In the genomic region with DNA sequence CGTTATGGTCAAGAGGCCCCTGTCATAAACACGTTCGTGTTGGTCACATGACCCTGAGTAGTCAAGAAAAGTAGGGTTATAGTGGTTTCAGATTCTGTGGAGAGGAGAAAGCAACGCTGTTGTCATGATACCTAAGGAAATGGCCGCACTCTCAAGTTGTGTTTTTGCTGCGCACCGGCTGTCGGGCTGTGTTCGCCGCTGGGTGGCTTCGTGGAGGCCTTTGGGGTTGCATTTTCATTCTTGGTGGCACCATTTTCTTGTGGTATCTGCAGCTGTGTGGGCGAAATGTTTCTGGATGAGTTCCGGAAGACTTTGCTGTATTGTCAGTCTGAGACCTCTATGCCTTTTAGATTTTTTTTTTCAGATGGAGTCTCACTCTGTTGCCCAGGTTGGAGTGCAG, we compare ENCODE assay signal across 21 cellular contexts. TPM values are rescaled to one million over a fixed set of nuclear protein-coding genes. Genes with fewer than 3 reads are reported as not detected.
DNase-seq lines count a peak whose midpoint lies in the region; ATAC-seq and TF ChIP-seq lines count a peak whose summit lies in the region.
"Had no signal": no experiment of that assay in that cellular context is flagged by ENCODE, and none has a peak within 500 bp of the region (broad histone marks: within the 10 kb centered on the region; RNA-seq: fewer than 3 reads in every experiment).

No MANE protein-coding gene starts in this region.

- DNase-seq in activated CD4-positive, alpha-beta T cell treated with anti-CD3 and anti-CD28 coated beads for 36 hours, result peak; percentile 46
- no peak for DNase-seq in activated CD4-positive, alpha-beta T cell treated with anti-CD3 and anti-CD28 coated beads, Interleukin-2, amount 50 U/mL, for 1 hour
- peak; percentile 36 to 44 for DNase-seq in activated T-cell treated with anti-CD3 and anti-CD28 coated beads, Interleukin-2, amount 50 U/mL, for 48 hours
- DNase-seq in activated T-cell treated with anti-CD3 and anti-CD28 coated beads, Interleukin-2, amount 50 U/mL, for 4 hours, result no peak
- DNase-seq in WTC11 (ENCODE audit: low spot score), result no peak
- DNase-seq in stimulated activated CD8-positive, alpha-beta memory T cell treated with anti-CD3 and anti-CD28 coated beads, Interleukin-4, amount 100 ng/mL, for 48 hours, result peak; percentile 49
- no peak for DNase-seq in SHP77 treated with DMSO at 0.1 percent for 48 hours (lab: John Stamatoyannopoulos, UW)
- no peak for DNase-seq in NCI-H2081 (lab: John Stamatoyannopoulos, UW)
- DNase-seq: ACHN; C1 segment of cervical spinal cord; CD8-positive, alpha-beta T cell; DND-41; MG63; NCI-H1048; NCI-H1417 treated with DMSO at 0.1 percent for 48 hours; NCI-H187; NCI-H2107; NCI-H446 treated with DMSO at 0.1 percent for 48 hours; NCI-H526 treated with DMSO at 0.1 percent for 48 hours; Right ventricle myocardium superior had no signal

- peaks cover 53% of the 10 kb centered on the region for H3K36me3 Mint-ChIP-seq in activated CD4-positive, alpha-beta T cell treated with anti-CD3 and anti-CD28 coated beads for 36 hours (ENCODE audit: low read depth)
- peaks cover 47% of the 10 kb centered on the region for H3K36me3 Mint-ChIP-seq in activated T-cell treated with anti-CD3 and anti-CD28 coated beads, Interleukin-2, amount 50 U/mL, for 4 hours (ENCODE audit: insufficient read depth)
- peaks cover 62% of the 10 kb centered on the region for H3K36me3 Mint-ChIP-seq in WTC11

- H3K27ac Mint-ChIP-seq in activated CD4-positive, alpha-beta T cell treated with anti-CD3 and anti-CD28 coated beads for 36 hours, result peak overlapping the region; percentile 60
- no peak overlapping the region for H3K27ac Mint-ChIP-seq in WTC11
- H3K27ac Mint-ChIP-seq: CD8-positive, alpha-beta T cell had no signal

- intact Hi-C loops in activated CD4-positive, alpha-beta T cell treated with anti-CD3 and anti-CD28 coated beads for 36 hours (cut with DNase I, micrococcal nuclease), result no loop called here

- peak; percentile 37 for ATAC-seq in activated CD4-positive, alpha-beta T cell treated with anti-CD3 and anti-CD28 coated beads for 36 hours
- ATAC-seq in activated T-cell treated with anti-CD3 and anti-CD28 coated beads, Interleukin-2, amount 50 U/mL, for 4 hours, result no peak
- no peak for ATAC-seq in WTC11
- ATAC-seq: CD8-positive, alpha-beta T cell; GM12878 had no signal

- H3K27me3 Mint-ChIP-seq in activated CD4-positive, alpha-beta T cell treated with anti-CD3 and anti-CD28 coated beads for 36 hours, result no peaks in the 10 kb centered on the region
- no peaks in the 10 kb centered on the region for H3K27me3 Mint-ChIP-seq in activated T-cell treated with anti-CD3 and anti-CD28 coated beads, Interleukin-2, amount 50 U/mL, for 4 hours (ENCODE audit: low read depth)
- H3K27me3 Mint-ChIP-seq in WTC11 (ENCODE audit: low read depth), result no peaks in the 10 kb centered on the region

- H3K4me3 Mint-ChIP-seq in activated CD4-positive, alpha-beta T cell treated with anti-CD3 and anti-CD28 coated beads for 36 hours, result no peak overlapping the region
- H3K4me3 Mint-ChIP-seq in activated T-cell treated with anti-CD3 and anti-CD28 coated beads, Interleukin-2, amount 50 U/mL, for 4 hours, result no peak overlapping the region
- no peak overlapping the region for H3K4me3 Mint-ChIP-seq in WTC11
- H3K4me3 Mint-ChIP-seq: CD8-positive, alpha-beta T cell had no signal

- H3K4me1 Mint-ChIP-seq in activated CD4-positive, alpha-beta T cell treated with anti-CD3 and anti-CD28 coated beads for 36 hours, result peaks cover 16% of the 10 kb centered on the region
- H3K4me1 Mint-ChIP-seq in activated T-cell treated with anti-CD3 and anti-CD28 coated beads, Interleukin-2, amount 50 U/mL, for 4 hours (ENCODE audit: low read depth), result peaks cover 2% of the 10 kb centered on the region
- H3K4me1 Mint-ChIP-seq in WTC11, result no peaks in the 10 kb centered on the region

- TF ChIP-seq CTCF in WTC11 (IDR thresholded peaks at IDR 0.05), result no peak

- CTCF ChIA-PET in activated CD4-positive, alpha-beta T cell treated with anti-CD3 and anti-CD28 coated beads for 36 hours (lab: Charles Lee), result interaction anchor here (0.9 kb wide), 1 partner anchor 34 kb away, joined by 3 read pairs; no protein-coding TSS in a partner anchor
- CTCF ChIA-PET in WTC11 (lab: Charles Lee), result no interaction called here

- no peaks in the 10 kb centered on the region for H3K9me3 Mint-ChIP-seq in activated CD4-positive, alpha-beta T cell treated with anti-CD3 and anti-CD28 coated beads for 36 hours (ENCODE audit: low read depth)
- no peaks in the 10 kb centered on the region for H3K9me3 Mint-ChIP-seq in activated T-cell treated with anti-CD3 and anti-CD28 coated beads, Interleukin-2, amount 50 U/mL, for 4 hours
- H3K9me3 Mint-ChIP-seq in WTC11, result no peaks in the 10 kb centered on the region
- H3K9me3 Mint-ChIP-seq: CD8-positive, alpha-beta T cell had no signal

- POLR2A ChIA-PET in activated CD4-positive, alpha-beta T cell treated with anti-CD3 and anti-CD28 coated beads for 36 hours (lab: Charles Lee), result no interaction called here
- POLR2A ChIA-PET in WTC11 (lab: Charles Lee), result no interaction called here

TF ChIP-seq in WTC11, 78 proteins besides CTCF, POLR2A, EP300 and RAD21:
- no peak for TF ChIP-seq GABPB1 (CRISPR knock-in tag; IDR thresholded peaks at IDR 0.05)
- TF ChIP-seq TP53 (CRISPR knock-in tag; IDR thresholded peaks at IDR 0.05), result no peak
- TF ChIP-seq, protein P1, sequence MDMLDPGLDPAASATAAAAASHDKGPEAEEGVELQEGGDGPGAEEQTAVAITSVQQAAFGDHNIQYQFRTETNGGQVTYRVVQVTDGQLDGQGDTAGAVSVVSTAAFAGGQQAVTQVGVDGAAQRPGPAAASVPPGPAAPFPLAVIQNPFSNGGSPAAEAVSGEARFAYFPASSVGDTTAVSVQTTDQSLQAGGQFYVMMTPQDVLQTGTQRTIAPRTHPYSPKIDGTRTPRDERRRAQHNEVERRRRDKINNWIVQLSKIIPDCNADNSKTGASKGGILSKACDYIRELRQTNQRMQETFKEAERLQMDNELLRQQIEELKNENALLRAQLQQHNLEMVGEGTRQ (CRISPR knock-in tag; IDR thresholded peaks at IDR 0.05), result 0 out of 2 replicates have a peak, but pooled peaks have one; percentile 6

RNA-seq across cellular contexts. Expression of a gene that starts 35.0 kb away (rescaled TPM):
- total RNA-seq in activated CD4-positive, alpha-beta T cell treated with anti-CD3 and anti-CD28 coated beads for 36 hours, result 10 to 100 TPM; 21.1 to 25.9 TPM
- 10 to 100 TPM; 50.1 to 53.5 (median 50.3) TPM for total RNA-seq in activated T-cell treated with anti-CD3 and anti-CD28 coated beads, Interleukin-2, amount 50 U/mL, for 4 hours
- 64.5 to 64.7 TPM (median 64.6 TPM) in 3 replicates for total RNA-seq in WTC11 (2021)

RNA-seq across cellular contexts. Expression of a gene that starts 35.7 kb away (rescaled TPM):
- total RNA-seq in activated CD4-positive, alpha-beta T cell treated with anti-CD3 and anti-CD28 coated beads for 36 hours, result 1 to 10 TPM; 1.2 to 1.5 TPM
- 1 to 10 TPM in 1 of 3 donors, under 1 TPM in 2; 0.47 to 1.2 (median 0.92) TPM for total RNA-seq in activated T-cell treated with anti-CD3 and anti-CD28 coated beads, Interleukin-2, amount 50 U/mL, for 4 hours
- total RNA-seq in WTC11 (2021), result 74.8 to 77.0 TPM (median 75.0 TPM) in 3 replicates

Comparison
In these comparisons a context has a peak if more than half of its experiments do, and no peak if none do; other contexts are left out.
1. DNase-seq: peak in activated CD4-positive, alpha-beta T cell treated with anti-CD3 and anti-CD28 coated beads for 36 hours (single experiment), activated T-cell treated with anti-CD3 and anti-CD28 coated beads, Interleukin-2, amount 50 U/mL, for 48 hours (2 of 2) and stimulated activated CD8-positive, alpha-beta memory T cell treated with anti-CD3 and anti-CD28 coated beads, Interleukin-4, amount 100 ng/mL, for 48 hours (single experiment); none in activated CD4-positive, alpha-beta T cell treated with anti-CD3 and anti-CD28 coated beads, Interleukin-2, amount 50 U/mL, for 1 hour (single experiment), activated T-cell treated with anti-CD3 and anti-CD28 coated beads, Interleukin-2, amount 50 U/mL, for 4 hours (single experiment), WTC11 (single experiment), SHP77 treated with DMSO at 0.1 percent for 48 hours (single experiment) and NCI-H2081 (0 of 2).
2. RNA of a gene that starts 35.7 kb away (total RNA-seq): 74.8 to 77.0 TPM in WTC11; 1.2 to 1.5 TPM in activated CD4-positive, alpha-beta T cell treated with anti-CD3 and anti-CD28 coated beads for 36 hours and 0.47 to 1.2 TPM in activated T-cell treated with anti-CD3 and anti-CD28 coated beads, Interleukin-2, amount 50 U/mL, for 4 hours; every median in the first group is over 10 times any median in the second.